26 cellular contexts compared by ENCODE assay signal in genomic region chr3:68943753-68944500, GRCh38. TPM values are rescaled to one million over a fixed set of nuclear protein-coding genes. Genes with fewer than 3 reads are reported as not detected.
"Had no signal": no experiment of that assay in that cellular context is flagged by ENCODE, and none has a peak within 500 bp of the region (broad histone marks: within the 10 kb centered on the region; RNA-seq: fewer than 3 reads in every experiment).

No MANE protein-coding gene starts in this region.

- FAIRE-seq: pancreas had no signal

- H3K4me3 ChIP-seq: body of pancreas, gastrocnemius medialis, pancreas, tibial artery had no signal

- H3K27ac Mint-ChIP-seq: activated CD4-positive, alpha-beta memory T cell treated with anti-CD3 and anti-CD28 coated beads for 36 hours; activated naive CD8-positive, alpha-beta T cell treated with anti-CD3 and anti-CD28 coated beads, Interleukin-2, amount 50 U/mL, for 24 hours; dendritic cell treated with granulocyte-macrophage colony-stimulating factor and Interleukin-4, amounts not matched to agents 40 ng/mL and 50 ng/mL, for 4 days; natural killer cell; stimulated activated naive CD8-positive, alpha-beta T cell treated with anti-CD3 and anti-CD28 coated beads, Interleukin-15, Interleukin-2, amounts not matched to agents 100 ng/mL and 50 ng/mL, for 24 hours; T-helper 17 cell had no signal

- H3K27ac ChIP-seq: body of pancreas, gastrocnemius medialis, pancreas, tibial artery had no signal

- DNase-seq: activated CD4-positive, alpha-beta memory T cell treated with anti-CD3 and anti-CD28 coated beads for 36 hours; activated CD4-positive, alpha-beta T cell treated with anti-CD3 and anti-CD28 coated beads for 4 hours; activated CD4-positive, CD25-positive, alpha-beta regulatory T cell; activated effector memory CD4-positive, alpha-beta T cell treated with anti-CD3 and anti-CD28 coated beads, Interleukin-2, amount 50 U/mL, for 16 hours; activated naive CD4-positive, alpha-beta T cell treated with anti-CD3 and anti-CD28 coated beads, Interleukin-2, amount 50 U/mL, for 16 hours; activated naive CD8-positive, alpha-beta T cell treated with anti-CD3 and anti-CD28 coated beads, Interleukin-2, amount 50 U/mL, for 24 hours; activated T-cell treated with anti-CD3 and anti-CD28 coated beads, Interleukin-2, amount 50 U/mL, for 72 hours; body of pancreas; effector CD8-positive, alpha-beta T cell; gastrocnemius medialis; hypothalamus; islet precursor cell; left cardiac atrium; midbrain; natural killer cell; pancreas; right cardiac atrium; stimulated activated CD4-positive, alpha-beta T cell treated with anti-CD3 and anti-CD28 coated beads, Interleukin-12 subunit alpha, Interleukin-12 subunit beta, amount 100 ng/mL, for 4 hours; stimulated activated CD4-positive, alpha-beta T cell treated with anti-CD3 and anti-CD28 coated beads, Interleukin-4, amount 100 ng/mL, for 4 hours; T-helper 17 cell; tibial artery had no signal

- ATAC-seq: activated naive CD8-positive, alpha-beta T cell treated with anti-CD3 and anti-CD28 coated beads, Interleukin-2, amount 50 U/mL, for 24 hours; activated T-cell treated with anti-CD3 and anti-CD28 coated beads, Interleukin-2, amount 50 U/mL, for 72 hours; body of pancreas; gastrocnemius medialis; left cardiac atrium; natural killer cell; pancreas; right cardiac atrium; T-helper 17 cell had no signal

- H3K4me3 Mint-ChIP-seq: activated CD4-positive, alpha-beta memory T cell treated with anti-CD3 and anti-CD28 coated beads for 36 hours; activated naive CD8-positive, alpha-beta T cell treated with anti-CD3 and anti-CD28 coated beads, Interleukin-2, amount 50 U/mL, for 24 hours; activated T-cell treated with anti-CD3 and anti-CD28 coated beads, Interleukin-2, amount 50 U/mL, for 72 hours; dendritic cell treated with granulocyte-macrophage colony-stimulating factor and Interleukin-4, amounts not matched to agents 40 ng/mL and 50 ng/mL, for 4 days; natural killer cell; stimulated activated naive CD8-positive, alpha-beta T cell treated with anti-CD3 and anti-CD28 coated beads, Interleukin-15, Interleukin-2, amounts not matched to agents 100 ng/mL and 50 ng/mL, for 24 hours; T-helper 17 cell had no signal

- H3K36me3 ChIP-seq: gastrocnemius medialis, pancreas, tibial artery had no signal

- H3K9me3 Mint-ChIP-seq: activated CD4-positive, alpha-beta memory T cell treated with anti-CD3 and anti-CD28 coated beads for 36 hours; activated naive CD8-positive, alpha-beta T cell treated with anti-CD3 and anti-CD28 coated beads, Interleukin-2, amount 50 U/mL, for 24 hours; activated T-cell treated with anti-CD3 and anti-CD28 coated beads, Interleukin-2, amount 50 U/mL, for 72 hours; dendritic cell treated with granulocyte-macrophage colony-stimulating factor and Interleukin-4, amounts not matched to agents 40 ng/mL and 50 ng/mL, for 4 days; natural killer cell; stimulated activated naive CD8-positive, alpha-beta T cell treated with anti-CD3 and anti-CD28 coated beads, Interleukin-15, Interleukin-2, amounts not matched to agents 100 ng/mL and 50 ng/mL, for 24 hours had no signal

- H3K4me1 Mint-ChIP-seq: activated naive CD8-positive, alpha-beta T cell treated with anti-CD3 and anti-CD28 coated beads, Interleukin-2, amount 50 U/mL, for 24 hours; natural killer cell; T-helper 17 cell had no signal

- H3K9me3 ChIP-seq: body of pancreas, gastrocnemius medialis, pancreas, tibial artery had no signal

- H3K36me3 Mint-ChIP-seq: activated CD4-positive, alpha-beta memory T cell treated with anti-CD3 and anti-CD28 coated beads for 36 hours; natural killer cell had no signal

- H3K4me1 ChIP-seq: body of pancreas, gastrocnemius medialis, pancreas, tibial artery had no signal

- H3K27me3 ChIP-seq: pancreas had no signal

RNA-seq across cellular contexts. Expression of gene TAFA4, which starts 11.6 kb away (rescaled TPM):
- total RNA-seq: activated CD4-positive, alpha-beta memory T cell treated with anti-CD3 and anti-CD28 coated beads for 36 hours; activated T-cell treated with anti-CD3 and anti-CD28 coated beads, Interleukin-2, amount 50 U/mL, for 72 hours; cardiac septum; left cardiac atrium; natural killer cell; pancreas; pulmonary artery endothelial cell; right cardiac atrium; T-helper 17 cell; ureter had no signal
- polyA plus RNA-seq: right cardiac atrium had no signal
